In the genomic region with DNA sequence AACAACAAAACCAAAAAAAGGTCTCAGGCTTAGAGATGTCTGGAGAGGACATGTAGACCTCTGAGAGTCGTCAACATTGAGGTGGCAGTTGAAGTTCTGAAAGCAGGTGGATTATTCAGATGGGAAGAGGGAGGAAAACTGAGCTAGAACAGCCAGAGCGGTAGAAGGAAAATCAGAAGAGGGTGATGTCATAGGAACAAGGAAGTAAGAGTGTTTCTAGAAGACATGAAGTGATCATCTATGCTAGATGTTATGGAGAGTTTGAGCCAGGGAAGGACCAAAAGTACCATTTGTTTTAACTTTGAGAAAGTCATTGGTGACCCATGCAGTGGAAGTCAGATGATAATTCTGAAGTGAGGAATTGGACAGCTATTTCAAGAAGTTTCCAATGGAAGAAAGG, we compare ENCODE assay signal across 1 cellular context.
TF ChIP-seq lines count a peak whose summit lies in the region.

No MANE protein-coding gene starts in this region.

TF ChIP-seq in H1, 55 proteins besides CTCF, POLR2A, EP300 and RAD21:
- no peak for TF ChIP-seq TAF1 (IDR thresholded peaks at IDR 0.05; ENCODE audit: low read depth, low read length)
- TF ChIP-seq, protein P1, sequence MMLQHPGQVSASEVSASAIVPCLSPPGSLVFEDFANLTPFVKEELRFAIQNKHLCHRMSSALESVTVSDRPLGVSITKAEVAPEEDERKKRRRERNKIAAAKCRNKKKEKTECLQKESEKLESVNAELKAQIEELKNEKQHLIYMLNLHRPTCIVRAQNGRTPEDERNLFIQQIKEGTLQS (IDR thresholded peaks at IDR 0.05; ENCODE audit: insufficient read depth, low read depth, low read length), result no peak
- no peak for TF ChIP-seq ATF2 (IDR thresholded peaks at IDR 0.05; ENCODE audit: low read length)
- TF ChIP-seq SUZ12 (IDR thresholded peaks at IDR 0.05; ENCODE audit: low read length), result no peak
- no peak for TF ChIP-seq HDAC2 (IDR thresholded peaks at IDR 0.05; ENCODE audit: borderline replicate concordance in 1 of 2, low read depth in 2 of 2, low read length in 2 of 2)
- TF ChIP-seq ZNF274 (IDR thresholded peaks at IDR 0.05; ENCODE audit: borderline replicate concordance, extremely low read depth, low read length), result no peak
- no peak for TF ChIP-seq CHD7 (IDR thresholded peaks at IDR 0.05; ENCODE audit: insufficient replicate concordance, low read length)
- TF ChIP-seq MAFK (IDR thresholded peaks at IDR 0.05; ENCODE audit: low read depth, low read length), result no peak
- TF ChIP-seq TEAD4 (IDR thresholded peaks at IDR 0.05; ENCODE audit: low read depth, low read length), result no peak
- TF ChIP-seq KDM4A (IDR thresholded peaks at IDR 0.05; ENCODE audit: low read depth, low read length, severe bottlenecking), result no peak
- TF ChIP-seq RFX5 (IDR thresholded peaks at IDR 0.05; ENCODE audit: borderline replicate concordance, low read depth, low read length), result no peak
- TF ChIP-seq CBX5 (IDR thresholded peaks at IDR 0.05; ENCODE audit: low read depth, low read length), result no peak
- TF ChIP-seq BCL11A (IDR thresholded peaks at IDR 0.05; ENCODE audit: low read depth in 2 of 2, low read length in 2 of 2), result no peak
- no peak for TF ChIP-seq EZH2 (IDR thresholded peaks at IDR 0.05; ENCODE audit: low read depth, low read length, severe bottlenecking)
- no peak for TF ChIP-seq JUND (IDR thresholded peaks at IDR 0.05; ENCODE audit: low read length)
- no peak for TF ChIP-seq CHD2 (IDR thresholded peaks at IDR 0.05; ENCODE audit: low read length)
- TF ChIP-seq PHF8 (conservative IDR thresholded peaks at IDR 0.05; ENCODE audit: low read depth, low read length), result no peak
- TF ChIP-seq RNF2 (IDR thresholded peaks at IDR 0.05; ENCODE audit: borderline replicate concordance, low read depth, low read length, missing control alignments, poor library complexity, severe bottlenecking), result no peak
- no peak for TF ChIP-seq CTBP2 (IDR thresholded peaks at IDR 0.05; ENCODE audit: borderline replicate concordance, insufficient read depth, insufficient read length, low read length)
